In genomic region chr16:66983033-66983432, GRCh38 we compare ENCODE assay signal across 17 cellular contexts. TPM values are rescaled to one million over a fixed set of nuclear protein-coding genes. Genes with fewer than 3 reads are reported as not detected.
"Had no signal": no experiment of that assay in that cellular context is flagged by ENCODE, and none has a peak within 500 bp of the region (broad histone marks: within the 10 kb centered on the region; RNA-seq: fewer than 3 reads in every experiment).

No MANE protein-coding gene starts in this region.

- H3K27ac ChIP-seq: ascending aorta, breast epithelium, pancreas, stomach, thoracic aorta, upper lobe of right lung had no signal

- H3K36me3 Mint-ChIP-seq: naive thymus-derived CD8-positive, alpha-beta T cell had no signal

- ATAC-seq: naive thymus-derived CD8-positive, alpha-beta T cell; pancreas; sciatic nerve; SK-N-SH treated with all-trans-retinoic acid at 6 μM for 48 hours; upper lobe of right lung had no signal

- H3K9me3 ChIP-seq: ascending aorta, breast epithelium, pancreas, stomach, thoracic aorta, upper lobe of right lung had no signal

- H3K4me1 ChIP-seq: breast epithelium, pancreas had no signal

- H3K4me3 Mint-ChIP-seq: dendritic cell treated with granulocyte-macrophage colony-stimulating factor and Interleukin-4, amounts not matched to agents 40 ng/mL and 50 ng/mL, for 4 days; naive thymus-derived CD8-positive, alpha-beta T cell had no signal

- H3K36me3 ChIP-seq: ascending aorta, breast epithelium, pancreas, stomach, thoracic aorta, upper lobe of right lung had no signal

- DNase-seq: activated CD4-positive, alpha-beta T cell treated with anti-CD3 and anti-CD28 coated beads for 4 hours; cerebellar nuclear complex; effector memory CD4-positive, alpha-beta T cell; foreskin fibroblast; hippocampal formation; mesenchymal stem cell; naive thymus-derived CD8-positive, alpha-beta T cell; pancreas; SHP77 treated with DMSO at 0.1 percent for 48 hours; stomach; upper lobe of right lung had no signal

- H3K9me3 Mint-ChIP-seq: dendritic cell treated with granulocyte-macrophage colony-stimulating factor and Interleukin-4, amounts not matched to agents 40 ng/mL and 50 ng/mL, for 4 days; naive thymus-derived CD8-positive, alpha-beta T cell had no signal

- H3K27me3 ChIP-seq: ascending aorta, breast epithelium, pancreas, stomach, upper lobe of right lung had no signal

- H3K4me3 ChIP-seq: ascending aorta, breast epithelium, pancreas, stomach, thoracic aorta, upper lobe of right lung had no signal

RNA-seq across cellular contexts. Expression of gene CES3, which starts 22.0 kb away (rescaled TPM):
- total RNA-seq: ascending aorta had no signal
